ENCODE assay signal across 8 cellular contexts in genomic region chr1:61083799-61084385, GRCh38. TPM values are rescaled to one million over a fixed set of nuclear protein-coding genes. Genes with fewer than 3 reads are reported as not detected.
DNase-seq lines count a peak whose midpoint lies in the region; ATAC-seq lines count a peak whose summit lies in the region.

No MANE protein-coding gene starts in this region.

- H3K36me3 Mint-ChIP-seq in activated naive CD8-positive, alpha-beta T cell treated with anti-CD3 and anti-CD28 coated beads for 36 hours = peaks cover 2% of the 10 kb centered on the region
- peaks cover 0 to 2% of the 10 kb centered on the region in 2 donors for H3K36me3 Mint-ChIP-seq in stimulated activated naive B cell treated with anti-CD40 and anti-IgM and Interleukin-4, amounts not matched to agents 10 μg/mL and 1 μg/mL and 100 μg/mL, for 72 hours

- H3K27me3 Mint-ChIP-seq in activated naive CD8-positive, alpha-beta T cell treated with anti-CD3 and anti-CD28 coated beads for 36 hours = peaks cover 27% of the 10 kb centered on the region
- H3K27me3 Mint-ChIP-seq in stimulated activated naive B cell treated with anti-CD40 and anti-IgM and Interleukin-4, amounts not matched to agents 10 μg/mL and 1 μg/mL and 100 μg/mL, for 72 hours = peaks cover 37 to 43% of the 10 kb centered on the region in 2 donors

- H3K9me3 Mint-ChIP-seq in activated naive CD8-positive, alpha-beta T cell treated with anti-CD3 and anti-CD28 coated beads for 36 hours = no peaks in the 10 kb centered on the region
- no peaks in the 10 kb centered on the region for H3K9me3 Mint-ChIP-seq in stimulated activated naive B cell treated with anti-CD40 and anti-IgM and Interleukin-4, amounts not matched to agents 10 μg/mL and 1 μg/mL and 100 μg/mL, for 72 hours

- ATAC-seq in stimulated activated naive B cell treated with anti-CD40 and anti-IgM and Interleukin-4, amounts not matched to agents 10 μg/mL and 1 μg/mL and 100 μg/mL, for 72 hours (replicated peaks) = no peak
- no peak for ATAC-seq in HG03439 (IDR thresholded peaks at IDR 0.05; ENCODE audit: unreplicated experiment)

- peak overlapping the region; percentile 83 for H3K4me3 Mint-ChIP-seq in activated naive CD8-positive, alpha-beta T cell treated with anti-CD3 and anti-CD28 coated beads for 36 hours
- H3K4me3 Mint-ChIP-seq in stimulated activated naive B cell treated with anti-CD40 and anti-IgM and Interleukin-4, amounts not matched to agents 10 μg/mL and 1 μg/mL and 100 μg/mL, for 72 hours = peak overlapping the region; percentile 82 to 86

- peak overlapping the region; percentile 70 for H3K27ac Mint-ChIP-seq in activated naive CD8-positive, alpha-beta T cell treated with anti-CD3 and anti-CD28 coated beads for 36 hours
- peak overlapping the region; percentile 27 for H3K27ac Mint-ChIP-seq in stimulated activated naive B cell treated with anti-CD40 and anti-IgM and Interleukin-4, amounts not matched to agents 10 μg/mL and 1 μg/mL and 100 μg/mL, for 72 hours

- H3K4me1 Mint-ChIP-seq in activated naive CD8-positive, alpha-beta T cell treated with anti-CD3 and anti-CD28 coated beads for 36 hours = peaks cover 30% of the 10 kb centered on the region
- peaks cover 10 to 15% of the 10 kb centered on the region in 2 donors for H3K4me1 Mint-ChIP-seq in stimulated activated naive B cell treated with anti-CD40 and anti-IgM and Interleukin-4, amounts not matched to agents 10 μg/mL and 1 μg/mL and 100 μg/mL, for 72 hours

- DNase-seq in NCI-H1092 treated with DMSO at 0.1 percent for 48 hours (lab: John Stamatoyannopoulos, UW) = peak; percentile 5
- DNase-seq in NCI-H1092 (lab: John Stamatoyannopoulos, UW) = no peak
- no peak for DNase-seq in activated naive CD8-positive, alpha-beta T cell treated with anti-CD3 and anti-CD28 coated beads for 36 hours
- DNase-seq in iris pigment epithelial cell (ENCODE audit: low read depth) = peak; percentile 36
- no peak for DNase-seq in stimulated activated naive B cell treated with anti-CD40 and anti-IgM and Interleukin-4, amounts not matched to agents 10 μg/mL and 1 μg/mL and 100 μg/mL, for 72 hours
- DNase-seq in SIG-M5 (lab: John Stamatoyannopoulos, UW) = no peak
- no peak for DNase-seq in NCI-H1105 (lab: John Stamatoyannopoulos, UW)

RNA-seq across cellular contexts. Expression of gene NFIA, which starts 1.5 kb away (rescaled TPM):
- 1 to 10 TPM; 1.3 to 1.7 TPM for total RNA-seq in activated naive CD8-positive, alpha-beta T cell treated with anti-CD3 and anti-CD28 coated beads for 36 hours

Comparison
In these comparisons a context has a peak if more than half of its experiments do, and no peak if none do; other contexts are left out.
1. DNase-seq: peak in NCI-H1092 treated with DMSO at 0.1 percent for 48 hours (single experiment) and iris pigment epithelial cell (single experiment); none in NCI-H1092 (single experiment), activated naive CD8-positive, alpha-beta T cell treated with anti-CD3 and anti-CD28 coated beads for 36 hours (single experiment), stimulated activated naive B cell treated with anti-CD40 and anti-IgM and Interleukin-4, amounts not matched to agents 10 μg/mL and 1 μg/mL and 100 μg/mL, for 72 hours (single experiment), SIG-M5 (single experiment) and NCI-H1105 (single experiment).